In the genomic region with DNA sequence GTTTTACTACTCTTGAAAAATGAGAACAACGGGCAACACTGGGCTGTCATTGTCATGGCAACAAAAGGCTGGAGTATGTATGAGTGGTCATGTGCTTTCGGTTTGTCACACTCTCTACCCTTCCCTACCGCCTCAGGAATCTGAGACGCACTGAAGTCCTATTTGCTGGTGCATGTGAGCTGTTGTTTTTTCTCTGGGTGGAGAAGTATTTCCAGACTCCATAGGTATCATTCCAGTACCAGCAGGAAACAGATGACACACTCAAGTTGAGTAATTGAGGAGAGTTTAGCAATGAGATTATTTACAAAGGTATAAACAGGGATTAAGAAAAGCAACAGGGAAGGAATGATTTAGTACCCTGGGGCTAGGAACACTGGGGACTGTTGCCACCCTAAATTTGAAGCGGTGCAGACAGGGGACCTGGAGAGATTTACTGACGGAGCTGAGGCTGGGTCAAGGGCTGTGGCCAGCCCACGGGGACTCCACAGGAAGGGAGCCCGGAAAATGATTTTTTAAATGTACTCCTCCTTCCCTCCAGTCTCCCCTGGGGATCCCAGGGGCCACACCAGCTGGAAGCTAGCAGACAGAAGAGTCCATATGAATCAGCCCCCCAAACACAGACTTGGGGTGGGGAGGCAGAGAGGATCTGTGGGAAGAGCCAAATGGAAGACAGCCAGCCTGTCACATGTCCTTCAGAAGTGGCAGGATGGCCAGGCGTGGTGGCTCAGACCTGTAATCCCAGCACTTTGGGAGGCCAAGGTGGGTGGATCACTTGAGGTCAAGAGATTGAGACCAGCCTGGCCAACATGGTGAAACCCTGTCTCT, we compare ENCODE assay signal across 12 cellular contexts. TPM values are rescaled to one million over a fixed set of nuclear protein-coding genes. Genes with fewer than 3 reads are reported as not detected.
A peak's percentile ranks its signal among the peaks of the same experiment; 100 is the strongest.
DNase-seq lines count a peak whose midpoint lies in the region; TF ChIP-seq lines count a peak whose summit lies in the region.
"Had no signal": no experiment of that assay in that cellular context is flagged by ENCODE, and none has a peak within 500 bp of the region (broad histone marks: within the 10 kb centered on the region; RNA-seq: fewer than 3 reads in every experiment).

No MANE protein-coding gene starts in this region.

- POLR2A ChIA-PET in A673 (lab: Charles Lee; ENCODE audit: low non-redundant PET) (no interaction called here), HEK293 (lab: Yijun Ruan, JAX) (interaction anchor here (1.5 to 2.7 kb wide), 2 partner anchors 13 to 72 kb away, joined by 3 to 16 read pairs; partner anchors contain the start of gene ZBTB43)

- CTCF ChIA-PET in A673 (lab: Charles Lee) (no interaction called here), HEK293 (lab: Yijun Ruan, JAX) (interaction anchor here (0.7 to 3.7 kb wide), 6 partner anchors 10 to 98 kb away, joined by 4 to 29 read pairs (median 5); no protein-coding TSS in a partner anchor)

- no peak overlapping the region for H3K4me3 Mint-ChIP-seq in activated T-helper 2 cell treated with anti-CD3 and anti-CD28 coated beads, Interferon-gamma antibody, Interleukin-2, Interleukin-4, amounts not matched to agents 10 μg/mL and 5 μg/mL and 100 μg/mL, durations not matched to agents 14 hours and 24 hours and 36 hours (ENCODE audit: low read depth)
- H3K4me3 Mint-ChIP-seq: activated naive CD8-positive, alpha-beta T cell had no signal

- H3K4me3 ChIP-seq in A673 (ENCODE audit: low read depth, low read length, poor library complexity, severe bottlenecking), result no peak overlapping the region
- H3K4me3 ChIP-seq in HEK293 (ENCODE audit: low read depth, low read length), result no peak overlapping the region
- H3K4me3 ChIP-seq: right atrium auricular region had no signal

- no peaks in the 10 kb centered on the region for H3K36me3 Mint-ChIP-seq in activated T-helper 2 cell treated with anti-CD3 and anti-CD28 coated beads, Interferon-gamma antibody, Interleukin-2, Interleukin-4, amounts not matched to agents 10 μg/mL and 5 μg/mL and 100 μg/mL, durations not matched to agents 14 hours and 24 hours and 36 hours (ENCODE audit: low read depth)
- H3K36me3 Mint-ChIP-seq: activated naive CD8-positive, alpha-beta T cell had no signal

- peaks cover 33% of the 10 kb centered on the region for H3K27me3 Mint-ChIP-seq in activated T-helper 2 cell treated with anti-CD3 and anti-CD28 coated beads, Interferon-gamma antibody, Interleukin-2, Interleukin-4, amounts not matched to agents 10 μg/mL and 5 μg/mL and 100 μg/mL, durations not matched to agents 14 hours and 24 hours and 36 hours (ENCODE audit: low read depth)

- H3K27ac ChIP-seq in A673 (ENCODE audit: low read depth, low read length, poor library complexity, severe bottlenecking) (no peak overlapping the region), HEK293 (ENCODE audit: extremely low read depth, low read depth, low read length) (no peak overlapping the region)
- H3K27ac ChIP-seq: right atrium auricular region had no signal

- H3K36me3 ChIP-seq in A673 (ENCODE audit: insufficient read depth, low read length, poor library complexity, severe bottlenecking) (no peaks in the 10 kb centered on the region), HEK293 (ENCODE audit: control insufficient read depth in 2 of 2, insufficient read depth in 1 of 2, low read length in 2 of 2) (no peaks in the 10 kb centered on the region)
- H3K36me3 ChIP-seq: right atrium auricular region had no signal

- TF ChIP-seq CTCF in A673 (conservative IDR thresholded peaks at IDR 0.05; ENCODE audit: low read depth, low read length) (no peak), HEK293 (tag by site-specific recombination; IDR thresholded peaks at IDR 0.05) (no peak)

- H3K4me1 ChIP-seq in A673 (ENCODE audit: insufficient read depth, low read length, poor library complexity, severe bottlenecking) (peaks cover 8% of the 10 kb centered on the region), HEK293 (ENCODE audit: control insufficient read depth, insufficient read depth, low read length) (no peaks in the 10 kb centered on the region; the same call in 1 of the 2 replicates)

- H3K9me3 ChIP-seq in A673 (ENCODE audit: low read depth, low read length, poor library complexity, severe bottlenecking) (no peaks in the 10 kb centered on the region), HEK293 (ENCODE audit: control insufficient read depth, insufficient read depth, low read depth, low read length) (no peaks in the 10 kb centered on the region)
- H3K9me3 ChIP-seq: right atrium auricular region had no signal

- peaks cover 6% of the 10 kb centered on the region for H3K4me1 Mint-ChIP-seq in activated T-helper 2 cell treated with anti-CD3 and anti-CD28 coated beads, Interferon-gamma antibody, Interleukin-2, Interleukin-4, amounts not matched to agents 10 μg/mL and 5 μg/mL and 100 μg/mL, durations not matched to agents 14 hours and 24 hours and 36 hours (ENCODE audit: low read depth)

- intact Hi-C loops in A673 (cut with micrococcal nuclease; ENCODE audit: unreplicated experiment), result no loop called here
- intact Hi-C loops in activated T-helper 2 cell treated with anti-CD3 and anti-CD28 coated beads, Interferon-gamma antibody, Interleukin-2, Interleukin-4, amounts not matched to agents 10 μg/mL and 5 μg/mL and 100 μg/mL, durations not matched to agents 14 hours and 24 hours and 36 hours (cut with micrococcal nuclease), result no loop called here

- no peaks in the 10 kb centered on the region for H3K9me3 Mint-ChIP-seq in activated T-helper 2 cell treated with anti-CD3 and anti-CD28 coated beads, Interferon-gamma antibody, Interleukin-2, Interleukin-4, amounts not matched to agents 10 μg/mL and 5 μg/mL and 100 μg/mL, durations not matched to agents 14 hours and 24 hours and 36 hours

- no TSS peak for BruUV-seq in A673 (replicated peaks; lab: Mats Ljungman, UMichigan)

- H3K27ac Mint-ChIP-seq in activated T-helper 2 cell treated with anti-CD3 and anti-CD28 coated beads, Interferon-gamma antibody, Interleukin-2, Interleukin-4, amounts not matched to agents 10 μg/mL and 5 μg/mL and 100 μg/mL, durations not matched to agents 14 hours and 24 hours and 36 hours, result no peak overlapping the region
- H3K27ac Mint-ChIP-seq: activated naive CD8-positive, alpha-beta T cell had no signal

- H3K27me3 ChIP-seq in A673 (replicated peaks; ENCODE audit: insufficient read depth, low read depth, low read length, poor library complexity), result peaks cover 4% of the 10 kb centered on the region
- H3K27me3 ChIP-seq: right atrium auricular region had no signal

- peak; percentile 34 for DNase-seq in A673 (ENCODE audit: low spot score)
- DNase-seq in astrocyte of the hippocampus (ENCODE audit: low read depth, low spot score), result peak; percentile 67
- peak; percentile 87 for DNase-seq in kidney tubule cell (ENCODE audit: low spot score)
- no peak for DNase-seq in cerebellum (ENCODE audit: low spot score)
- DNase-seq in stimulated activated naive CD4-positive, alpha-beta T cell treated with Interleukin-2 at 50 U/mL for 16 hours (lab: John Stamatoyannopoulos, UW), result no peak
- no peak for DNase-seq in activated T-helper 2 cell treated with anti-CD3 and anti-CD28 coated beads, Interferon-gamma antibody, Interleukin-2, Interleukin-4, amounts not matched to agents 10 μg/mL and 5 μg/mL and 100 μg/mL, durations not matched to agents 14 hours and 24 hours and 36 hours (ENCODE audit: low spot score)
- no peak for DNase-seq in stimulated activated CD4-positive, alpha-beta T cell treated with anti-CD3 and anti-CD28 coated beads, Interleukin-15, amount 100 ng/mL, for 24 hours
- DNase-seq: hypothalamus, T-helper 1 cell had no signal

TF ChIP-seq in HEK293, 187 proteins besides CTCF, POLR2A, EP300 and RAD21 (continues in another document):
- no peak for TF ChIP-seq ZNF791 (tag by site-specific recombination; IDR thresholded peaks at IDR 0.05)
- peak; percentile 45; the same call in 1 of the 2 replicates for TF ChIP-seq ZEB2 (tag by site-specific recombination; IDR thresholded peaks at IDR 0.05)
- peak; percentile 84 for TF ChIP-seq ZNF843 (tag by site-specific recombination; IDR thresholded peaks at IDR 0.05)
- TF ChIP-seq ZNF10 (tag by site-specific recombination; IDR thresholded peaks at IDR 0.05), result 0 out of 2 replicates have a peak, but pooled peaks have one; percentile 15
- TF ChIP-seq BCL11A (tag by site-specific recombination; IDR thresholded peaks at IDR 0.05; ENCODE audit: low read depth), result peak; percentile 88
- no peak for TF ChIP-seq ZNF354C (tag by site-specific recombination; IDR thresholded peaks at IDR 0.05; ENCODE audit: borderline replicate concordance, low read depth)
- no peak for TF ChIP-seq ZNF266 (tag by site-specific recombination; IDR thresholded peaks at IDR 0.05; ENCODE audit: low read depth)
- peak; percentile 81; the same call in 1 of the 2 replicates for TF ChIP-seq GLI2 (tag by site-specific recombination; IDR thresholded peaks at IDR 0.05; ENCODE audit: borderline replicate concordance, low read depth)
- TF ChIP-seq ZNF510 (tag by site-specific recombination; IDR thresholded peaks at IDR 0.05; ENCODE audit: insufficient replicate concordance), result no peak
- TF ChIP-seq KLF17 (tag by site-specific recombination; IDR thresholded peaks at IDR 0.05), result peak; percentile 100
- no peak for TF ChIP-seq ZNF658 (tag by site-specific recombination; IDR thresholded peaks at IDR 0.05)
- TF ChIP-seq ZNF768 (tag by site-specific recombination; IDR thresholded peaks at IDR 0.05), result no peak
- 0 out of 2 replicates have a peak, but pooled peaks have one; percentile 70 for TF ChIP-seq GFI1B (tag by site-specific recombination; IDR thresholded peaks at IDR 0.05)
- no peak for TF ChIP-seq ZNF23 (tag by site-specific recombination; IDR thresholded peaks at IDR 0.05; ENCODE audit: borderline replicate concordance)
- no peak for TF ChIP-seq ZNF501 (tag by site-specific recombination; IDR thresholded peaks at IDR 0.05)
- no peak for TF ChIP-seq ZNF785 (tag by site-specific recombination; IDR thresholded peaks at IDR 0.05)
- no peak for TF ChIP-seq ZNF114 (tag by site-specific recombination; IDR thresholded peaks at IDR 0.05)
- TF ChIP-seq ZBTB7A (tag by site-specific recombination; IDR thresholded peaks at IDR 0.05; ENCODE audit: low read depth), result no peak
- 0 out of 2 replicates have a peak, but pooled peaks have one; percentile 7 for TF ChIP-seq ZNF121 (tag by site-specific recombination; IDR thresholded peaks at IDR 0.05)

RNA-seq across cellular contexts. Expression of gene ZBTB43, which starts 13.2 kb away (rescaled TPM):
- total RNA-seq in A673 (2021) (13.8 and 20.3 TPM in 2 replicates), cerebellum (15.1 TPM)
- 16.4 and 22.3 TPM in 2 replicates for total RNA-seq in activated T-helper 2 cell treated with anti-CD3 and anti-CD28 coated beads, Interferon-gamma antibody, Interleukin-2, Interleukin-4, amounts not matched to agents 10 μg/mL and 5 μg/mL and 100 μg/mL, durations not matched to agents 14 hours and 24 hours and 36 hours

Comparison
In these comparisons a context has a peak if more than half of its experiments do, and no peak if none do; other contexts are left out.
1. DNase-seq: peak in A673 (single experiment), astrocyte of the hippocampus (single experiment) and kidney tubule cell (single experiment); none in cerebellum (single experiment), stimulated activated naive CD4-positive, alpha-beta T cell treated with Interleukin-2 at 50 U/mL for 16 hours (single experiment), activated T-helper 2 cell treated with anti-CD3 and anti-CD28 coated beads, Interferon-gamma antibody, Interleukin-2, Interleukin-4, amounts not matched to agents 10 μg/mL and 5 μg/mL and 100 μg/mL, durations not matched to agents 14 hours and 24 hours and 36 hours (single experiment) and stimulated activated CD4-positive, alpha-beta T cell treated with anti-CD3 and anti-CD28 coated beads, Interleukin-15, amount 100 ng/mL, for 24 hours (single experiment).